Comparison of ENCODE assay signal across 11 cellular contexts in the genomic region with DNA sequence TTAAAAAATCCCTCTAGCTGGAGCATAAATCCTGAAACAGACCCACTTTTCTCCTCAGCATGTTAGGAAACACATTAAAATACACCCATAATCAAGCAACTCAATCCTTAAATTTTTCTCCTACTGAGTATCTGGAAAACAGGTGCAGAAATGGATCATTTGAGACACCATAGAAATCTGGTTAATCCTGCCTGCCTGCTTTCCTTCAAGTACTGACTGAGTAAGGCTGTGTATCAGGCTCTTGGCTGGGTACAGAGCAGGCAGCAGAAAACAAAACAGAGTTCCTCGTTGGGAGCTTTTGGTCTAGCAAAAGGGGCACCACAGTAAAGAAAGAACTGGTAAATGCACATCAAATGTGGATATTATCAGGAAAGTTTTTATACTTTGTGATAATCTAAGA. TPM values are rescaled to one million over a fixed set of nuclear protein-coding genes. Genes with fewer than 3 reads are reported as not detected.
A peak's percentile ranks its signal among the peaks of the same experiment; 100 is the strongest.
DNase-seq lines count a peak whose midpoint lies in the region; ATAC-seq, FAIRE-seq and TF ChIP-seq lines count a peak whose summit lies in the region.
"Had no signal": no experiment of that assay in that cellular context is flagged by ENCODE, and none has a peak within 500 bp of the region (broad histone marks: within the 10 kb centered on the region; RNA-seq: fewer than 3 reads in every experiment).

No MANE protein-coding gene starts in this region.

- intact Hi-C loops in heart right ventricle (cut with DNase I) (loop anchor here in 6 of 10 donors (5.0 to 10.0 kb wide), 3 partner anchors 177 to 189 kb away; a partner anchor contains a TSS), Right ventricle myocardium inferior (cut with DNase I) (loop anchor here (5.0 kb wide), 1 partner anchor 189 kb away; a partner anchor contains a TSS), HepG2 (cut with micrococcal nuclease; ENCODE audit: unreplicated experiment) (no loop called here)

- H3K4me3 ChIP-seq in heart right ventricle (peak overlapping the region in 8 of 10 donors; percentile 50 to 83 (median 78)), HepG2 (replicated peaks in 1 of 3; ENCODE audit: insufficient read depth in 1 of 3, low read depth in 2 of 3, low read length in 3 of 3) (peak overlapping the region; percentile 95), urinary bladder (ENCODE audit: low read depth, low read length) (peak overlapping the region; percentile 65)

- POLR2A ChIA-PET in HepG2 (lab: Yijun Ruan, JAX) = interaction anchor here (1.3 to 10.8 kb wide), 2 partner anchors 31 to 134 kb away, joined by 3 to 201 read pairs; no protein-coding TSS in a partner anchor

- CTCF ChIA-PET in HepG2 (lab: Yijun Ruan, JAX; ENCODE audit: low intra/inter-chr PET ratio, low total read pairs) = no interaction called here

- peak overlapping the region; percentile 83 to 94 (median 87) for H3K4me3 Mint-ChIP-seq in brain

- no peaks in the 10 kb centered on the region for H3K27me3 ChIP-seq in heart right ventricle
- peaks cover 0 to 3% of the 10 kb centered on the region in 2 experiments; a peak in 1 of 5 replicates for H3K27me3 ChIP-seq in HepG2 (ENCODE audit: control insufficient read depth in 1 of 2, insufficient read depth in 2 of 2, low read length in 2 of 2)

- peak overlapping the region; percentile 78 for H3K4me2 ChIP-seq in HepG2 (ENCODE audit: low read depth, low read length)

- peaks cover 36% of the 10 kb centered on the region for H3K36me3 Mint-ChIP-seq in brain

- TF ChIP-seq POLR2A in HepG2 (IDR thresholded peaks at IDR 0.05; ENCODE audit: insufficient read depth in 1 of 2, low read depth in 2 of 2, low read length in 2 of 2) = peak in 1 of 2 experiments; percentile 39; a peak in 1 of 4 replicates

- peaks cover 71% of the 10 kb centered on the region for H3K27me3 Mint-ChIP-seq in brain

- no peak for DNase-seq in heart right ventricle
- DNase-seq in Right ventricle myocardium inferior (ENCODE audit: missing footprints) = no peak
- no peak for DNase-seq in HepG2 (ENCODE audit: low spot score)
- DNase-seq in NCI-H2196 (lab: John Stamatoyannopoulos, UW; ENCODE audit: unreplicated experiment) = no peak
- DNase-seq: effector memory CD4-positive, alpha-beta T cell; NCI-H69; occipital lobe had no signal

- no peak for TF ChIP-seq CTCF in heart right ventricle (IDR thresholded peaks at IDR 0.05)
- TF ChIP-seq CTCF in brain (conservative IDR thresholded peaks at IDR 0.05) = no peak
- no peak for TF ChIP-seq CTCF in HepG2 (CRISPR knock-in tag; IDR thresholded peaks at IDR 0.05)

- BruUV-seq in HepG2 (replicated peaks; lab: Mats Ljungman, UMichigan) = TSS peak; percentile 50

- H3K27ac Mint-ChIP-seq in brain = peak overlapping the region in 3 of 5 experiments; percentile 81 to 92 (median 84)

- TF ChIP-seq EP300 in HepG2 (IDR thresholded peaks at IDR 0.05; ENCODE audit: low read depth in 2 of 2, low read length in 2 of 2) = no peak
- no peak for TF ChIP-seq EP300 in HepG2 (CRISPR knock-in tag; IDR thresholded peaks at IDR 0.05; ENCODE audit: borderline replicate concordance)

- ATAC-seq in heart right ventricle = no peak
- ATAC-seq in Right ventricle myocardium inferior = no peak
- ATAC-seq in HepG2 = no peak
- ATAC-seq in GM18907 (IDR thresholded peaks at IDR 0.05; ENCODE audit: unreplicated experiment) = no peak
- ATAC-seq in GM18909 (IDR thresholded peaks at IDR 0.05; ENCODE audit: poor library complexity, unreplicated experiment) = no peak

- FAIRE-seq in HepG2 (lab: Jason Lieb, UNC) = no peak

- H4K20me1 ChIP-seq in HepG2 (ENCODE audit: insufficient read depth, low read length) = peaks cover 64% of the 10 kb centered on the region

- peaks cover 79% of the 10 kb centered on the region for H3K4me1 Mint-ChIP-seq in brain

- TF ChIP-seq RAD21 in HepG2 (CRISPR knock-in tag; IDR thresholded peaks at IDR 0.05) = no peak

- in situ Hi-C loops in HepG2 (cut with HindIII; ENCODE audit: extremely low pct_ligation_motif_present, low pct_unique_long_range_greater_than_20kb) = loop anchor here (5.0 to 10.0 kb wide), 2 partner anchors 34 to 273 kb away; no protein-coding TSS in a partner anchor

- H3K79me2 ChIP-seq in HepG2 (ENCODE audit: insufficient read depth, low read length) = peaks cover 75% of the 10 kb centered on the region

- no peak overlapping the region for H3K27ac ChIP-seq in heart right ventricle
- H3K27ac ChIP-seq in HepG2 (ENCODE audit: extremely low read length, insufficient read depth, low read length) = peak overlapping the region; percentile 78
- H3K27ac ChIP-seq in urinary bladder (ENCODE audit: low read depth) = no peak overlapping the region

- peak overlapping the region; percentile 99 for H3K9ac ChIP-seq in HepG2 (ENCODE audit: insufficient read depth, low read depth, low read length)

- H3K4me1 ChIP-seq in heart right ventricle (peaks cover 0 to 53% (median 30%) of the 10 kb centered on the region in 9 donors), HepG2 (ENCODE audit: insufficient read depth, low read length) (peaks cover 63% of the 10 kb centered on the region), urinary bladder (ENCODE audit: insufficient read depth) (no peaks in the 10 kb centered on the region)

- H2AFZ ChIP-seq in HepG2 (ENCODE audit: low read length) = no peak overlapping the region

- H3K9me3 ChIP-seq in heart right ventricle (no peaks in the 10 kb centered on the region), HepG2 (ENCODE audit: low read length) (no peaks in the 10 kb centered on the region)

- WGBS in heart right ventricle, 2 donors = 45 to 61% methylated on average over 1 of the region's 1 CpG
- WGBS in HepG2 (ENCODE audit: low lambda C conversion rate) = 0% methylated on average over 1 of the region's 1 CpG
- 29% methylated on average over 1 of the region's 1 CpG for WGBS in urinary bladder

- peaks cover 0 to 3% (median 0%) of the 10 kb centered on the region in 9 donors for H3K36me3 ChIP-seq in heart right ventricle
- peaks cover 4 to 36% of the 10 kb centered on the region in 2 experiments; a peak in 4 of 5 replicates for H3K36me3 ChIP-seq in HepG2 (replicated peaks in 1 of 2; ENCODE audit: control insufficient read depth in 1 of 2, insufficient read depth in 2 of 2, low read length in 2 of 2)
- no peaks in the 10 kb centered on the region for H3K36me3 ChIP-seq in urinary bladder (ENCODE audit: insufficient read depth)

- peaks cover 0 to 17% (median 11%) of the 10 kb centered on the region in 5 experiments for H3K9me3 Mint-ChIP-seq in brain

TF ChIP-seq in HepG2, 621 proteins besides CTCF, POLR2A, EP300 and RAD21:
- peak; percentile 45; the same call in 1 of the 2 replicates for TF ChIP-seq PHF8 (CRISPR knock-in tag; IDR thresholded peaks at IDR 0.05)
- TF ChIP-seq ZNF24 (IDR thresholded peaks at IDR 0.05) = no peak
- no peak for TF ChIP-seq ZSCAN9 (CRISPR knock-in tag; IDR thresholded peaks at IDR 0.05; ENCODE audit: borderline replicate concordance)
- TF ChIP-seq HDAC6 (IDR thresholded peaks at IDR 0.05; ENCODE audit: low read depth, low read length) = 0 out of 2 replicates have a peak, but pooled peaks have one; percentile 44

RNA-seq across cellular contexts. Expression of a gene that starts 1.9 kb away (rescaled TPM):
- total RNA-seq in heart right ventricle (under 1 TPM; 0.28 to 0.56 (median 0.43) TPM), Right ventricle myocardium inferior (0.32 TPM), HepG2 (2016; rRNA removed; fragmentation: Illumina TruSeq; extraction: Trizol) (2.5 and 18.9 TPM in 2 replicates), urinary bladder (24.7 TPM)
- polyA plus RNA-seq in heart right ventricle (under 1 TPM; 0.01 to 0.73 TPM), brain (ENCODE audit: insufficient read depth, low read depth, low replicate concordance) (0.02 TPM), HepG2 (2011; rRNA removed) (1.3 TPM in 2 replicates), urinary bladder (0.06 TPM)
- total RNA-seq in HepG2 (2016; cell fraction: cytosol; rRNA removed; fragmentation: Illumina TruSeq; extraction: Trizol; ENCODE audit: low read depth) = 0.30 and 0.35 TPM in 2 replicates
- total RNA-seq in HepG2 (2016; cell fraction: insoluble cytoplasmic fraction; rRNA removed; fragmentation: Illumina TruSeq; extraction: Trizol) = 2.0 and 16.5 TPM in 2 replicates
- 0.90 and 1.1 TPM in 2 replicates for total RNA-seq in HepG2 (2016; cell fraction: membrane; rRNA removed; fragmentation: Illumina TruSeq; extraction: Trizol)
- 66.8 and 83.4 TPM in 2 replicates for total RNA-seq in HepG2 (2016; cell fraction: nucleus; rRNA removed; fragmentation: Illumina TruSeq; extraction: Trizol)
- 0.05 TPM in 2 replicates for polyA plus RNA-seq in HepG2 (2011; cell fraction: cytosol; rRNA removed)
- 11.8 and 14.7 TPM in 2 replicates for polyA plus RNA-seq in HepG2 (2011; cell fraction: nucleus; rRNA removed)
- polyA plus RNA-seq in HepG2 (2012) = 1.9 and 2.0 TPM in 2 replicates
- 0.01 and 0.02 TPM in 2 replicates for polyA plus RNA-seq in HepG2 (2016; cell fraction: cytosol; fragmentation: Illumina TruSeq; extraction: Trizol; ENCODE audit: low read depth)
- polyA plus RNA-seq in HepG2 (2016; cell fraction: insoluble cytoplasmic fraction; fragmentation: Illumina TruSeq; extraction: Trizol; ENCODE audit: low read depth) = 0.15 and 0.17 TPM in 2 replicates
- polyA plus RNA-seq in HepG2 (2016; cell fraction: membrane; fragmentation: Illumina TruSeq; extraction: Trizol; ENCODE audit: low read depth) = 0.03 and 0.06 TPM in 2 replicates
- 8.4 and 10.5 TPM in 2 replicates for polyA plus RNA-seq in HepG2 (2016; cell fraction: nucleus; fragmentation: Illumina TruSeq; extraction: Trizol; ENCODE audit: insufficient read depth, low read depth)
- polyA minus RNA-seq in HepG2 (2011; rRNA and poly(A)+ RNA removed; ENCODE audit: low replicate concordance) = 0.05 and 36.1 TPM in 2 replicates
- polyA minus RNA-seq in HepG2 (2011; cell fraction: cytosol; rRNA and poly(A)+ RNA removed) = 0.79 and 0.97 TPM in 2 replicates
- 112 and 125 TPM in 2 replicates for polyA minus RNA-seq in HepG2 (2011; cell fraction: nucleus; rRNA and poly(A)+ RNA removed)
